1 cellular context compared by ENCODE assay signal in genomic region chr18:35136248-35136647, GRCh38.
TF ChIP-seq lines count a peak whose summit lies in the region.

No MANE protein-coding gene starts in this region.

TF ChIP-seq in K562, 482 proteins besides CTCF, POLR2A, EP300 and RAD21 (continued from another document and continues in another):
- no peak for TF ChIP-seq CREB5 (CRISPR knock-in tag; IDR thresholded peaks at IDR 0.05)
- TF ChIP-seq NCOA1 (IDR thresholded peaks at IDR 0.05; ENCODE audit: low read depth) = no peak
- TF ChIP-seq MCM3 (IDR thresholded peaks at IDR 0.05) = no peak
- TF ChIP-seq SUPT5H (IDR thresholded peaks at IDR 0.05) = no peak
- TF ChIP-seq ATF1 (CRISPR knock-in tag; IDR thresholded peaks at IDR 0.05) = no peak
- TF ChIP-seq ATF1 (tag; IDR thresholded peaks at IDR 0.05) = no peak
- TF ChIP-seq ELK3 (CRISPR knock-in tag; IDR thresholded peaks at IDR 0.05) = no peak
- TF ChIP-seq CCNT2 (IDR thresholded peaks at IDR 0.05; ENCODE audit: borderline replicate concordance, extremely low read depth, insufficient read length, low read depth, low read length) = no peak
- peak; percentile 10; the same call in 1 of the 2 replicates for TF ChIP-seq RREB1 (CRISPR knock-in tag; IDR thresholded peaks at IDR 0.05)
- peak; percentile 70; the same call in 1 of the 2 replicates for TF ChIP-seq ZBTB2 (IDR thresholded peaks at IDR 0.05)
- no peak for TF ChIP-seq E2F6 (IDR thresholded peaks at IDR 0.05; ENCODE audit: borderline replicate concordance in 1 of 2, extremely low read depth in 1 of 2, insufficient read depth in 1 of 2, insufficient read length in 1 of 2, low read depth in 1 of 2, low read length in 1 of 2, poor library complexity in 1 of 2, severe bottlenecking in 1 of 2)
- TF ChIP-seq POLR2H (tag; IDR thresholded peaks at IDR 0.05; ENCODE audit: low read depth) = no peak
- no peak for TF ChIP-seq ESRRA (IDR thresholded peaks at IDR 0.05; ENCODE audit: borderline replicate concordance, low read depth)
- no peak for TF ChIP-seq CGGBP1 (CRISPR knock-in tag; IDR thresholded peaks at IDR 0.05)
- no peak for TF ChIP-seq ADNP (tag; IDR thresholded peaks at IDR 0.05)
- no peak for TF ChIP-seq ZBTB7A (IDR thresholded peaks at IDR 0.05; ENCODE audit: borderline replicate concordance, control insufficient read depth, low read depth, low read length)
- TF ChIP-seq ZNF764 (CRISPR knock-in tag; IDR thresholded peaks at IDR 0.05; ENCODE audit: low read depth) = no peak
- TF ChIP-seq SMARCC2 (IDR thresholded peaks at IDR 0.05; ENCODE audit: low read depth) = peak; percentile 86
- no peak for TF ChIP-seq ZBTB8A (IDR thresholded peaks at IDR 0.05; ENCODE audit: partially characterized antibody)
- no peak for TF ChIP-seq ZFX (CRISPR knock-in tag; IDR thresholded peaks at IDR 0.05)
- TF ChIP-seq HOXB6 (CRISPR knock-in tag; IDR thresholded peaks at IDR 0.05; ENCODE audit: borderline replicate concordance) = no peak
- no peak for TF ChIP-seq CHD7 (IDR thresholded peaks at IDR 0.05; ENCODE audit: low read depth, low read length)
- no peak for TF ChIP-seq RNF219 (CRISPR knock-in tag; IDR thresholded peaks at IDR 0.05)
- TF ChIP-seq TAF15 (IDR thresholded peaks at IDR 0.05; ENCODE audit: low read depth, low read length) = no peak
